Comparison of ENCODE assay signal across 9 cellular contexts in the genomic region with DNA sequence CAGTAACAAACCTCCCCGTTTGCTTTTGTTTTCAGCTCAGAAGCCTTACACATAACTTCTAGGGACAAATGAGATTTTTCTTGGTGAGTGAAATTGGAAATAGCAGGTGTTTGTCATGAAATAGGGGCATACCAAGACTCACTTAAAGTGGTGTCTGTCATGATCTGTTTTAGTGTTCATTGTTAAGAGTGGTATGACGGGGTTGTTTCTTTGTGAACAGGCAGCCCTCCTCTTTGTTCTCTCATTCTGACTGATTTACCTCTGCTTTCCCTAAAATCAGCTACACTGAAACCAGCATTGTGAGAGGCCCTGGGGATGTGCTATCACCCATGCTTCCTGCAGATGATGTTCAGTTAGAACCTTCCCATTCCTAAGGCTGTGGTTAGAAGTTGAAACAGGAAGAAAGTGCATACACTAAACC. TPM values are rescaled to one million over a fixed set of nuclear protein-coding genes. Genes with fewer than 3 reads are reported as not detected.
DNase-seq lines count a peak whose midpoint lies in the region; ATAC-seq and TF ChIP-seq lines count a peak whose summit lies in the region.
"Had no signal": no experiment of that assay in that cellular context is flagged by ENCODE, and none has a peak within 500 bp of the region (broad histone marks: within the 10 kb centered on the region; RNA-seq: fewer than 3 reads in every experiment).

No MANE protein-coding gene starts in this region.

- 0 out of 2 replicates have a peak overlapping the region, but pooled peaks have one; percentile 34 for H2AFZ ChIP-seq in OCI-LY3 (ENCODE audit: low read depth, low read length)

- H3K4me2 ChIP-seq in OCI-LY3 (ENCODE audit: low read length): peak overlapping the region; percentile 64

- H3K9ac ChIP-seq in OCI-LY3 (ENCODE audit: low read length): peak overlapping the region; percentile 27

- H3K9me3 Mint-ChIP-seq in activated CD8-positive, alpha-beta memory T cell treated with anti-CD3 and anti-CD28 coated beads, Interleukin-2, amount 10 ng/mL, durations not matched to agents 7 days and 5 days (ENCODE audit: low read depth): no peaks in the 10 kb centered on the region
- H3K9me3 Mint-ChIP-seq in stimulated activated memory B cell treated with anti-CD40 and anti-IgM and Interleukin-4, amounts not matched to agents 10 μg/mL and 1 μg/mL and 100 μg/mL, for 72 hours: no peaks in the 10 kb centered on the region

- H3K27ac Mint-ChIP-seq in activated CD8-positive, alpha-beta memory T cell treated with anti-CD3 and anti-CD28 coated beads, Interleukin-2, amount 10 ng/mL, durations not matched to agents 7 days and 5 days: peak overlapping the region; percentile 4
- H3K27ac Mint-ChIP-seq in stimulated activated memory B cell treated with anti-CD40 and anti-IgM and Interleukin-4, amounts not matched to agents 10 μg/mL and 1 μg/mL and 100 μg/mL, for 72 hours: peak overlapping the region; percentile 69

- H3K4me3 ChIP-seq in OCI-LY3 (ENCODE audit: low read length) (peak overlapping the region; percentile 49), testis (no peak overlapping the region)

- no peak overlapping the region for H3K4me3 Mint-ChIP-seq in activated CD8-positive, alpha-beta memory T cell treated with anti-CD3 and anti-CD28 coated beads, Interleukin-2, amount 10 ng/mL, durations not matched to agents 7 days and 5 days
- peak overlapping the region; percentile 6 for H3K4me3 Mint-ChIP-seq in stimulated activated memory B cell treated with anti-CD40 and anti-IgM and Interleukin-4, amounts not matched to agents 10 μg/mL and 1 μg/mL and 100 μg/mL, for 72 hours

- no peak for DNase-seq in activated CD8-positive, alpha-beta memory T cell treated with anti-CD3 and anti-CD28 coated beads, Interleukin-2, amount 10 ng/mL, durations not matched to agents 7 days and 5 days
- no peak for DNase-seq in activated CD8-positive, alpha-beta memory T cell treated with anti-CD3 and anti-CD28 coated beads, Interleukin-2, amount 50 U/mL, for 48 hours
- DNase-seq in testis (no peak), islet precursor cell (no peak), kidney glomerular epithelial cell (lab: John Stamatoyannopoulos, UW) (no peak)

- WGBS in testis, 2 donors: 70 to 80% methylated on average over 2 of the region's 2 CpGs

- peaks cover 6% of the 10 kb centered on the region; the same call in 1 of the 2 replicates for H4K20me1 ChIP-seq in OCI-LY3 (ENCODE audit: insufficient read depth, low read length)

- H3K27me3 Mint-ChIP-seq in activated CD8-positive, alpha-beta memory T cell treated with anti-CD3 and anti-CD28 coated beads, Interleukin-2, amount 10 ng/mL, durations not matched to agents 7 days and 5 days: peaks cover 12% of the 10 kb centered on the region
- H3K27me3 Mint-ChIP-seq in stimulated activated memory B cell treated with anti-CD40 and anti-IgM and Interleukin-4, amounts not matched to agents 10 μg/mL and 1 μg/mL and 100 μg/mL, for 72 hours: no peaks in the 10 kb centered on the region

- peaks cover 23% of the 10 kb centered on the region for H3K27me3 ChIP-seq in OCI-LY3 (ENCODE audit: low read depth, low read length)
- no peaks in the 10 kb centered on the region for H3K27me3 ChIP-seq in testis

- no peak for ATAC-seq in activated CD8-positive, alpha-beta memory T cell treated with anti-CD3 and anti-CD28 coated beads, Interleukin-2, amount 10 ng/mL, durations not matched to agents 7 days and 5 days
- peak; percentile 51 for ATAC-seq in HG02885 (IDR thresholded peaks at IDR 0.05; ENCODE audit: poor library complexity, unreplicated experiment)
- ATAC-seq in stimulated activated memory B cell treated with anti-CD40 and anti-IgM and Interleukin-4, amounts not matched to agents 10 μg/mL and 1 μg/mL and 100 μg/mL, for 72 hours: peak; percentile 53

- TF ChIP-seq CTCF in OCI-LY3 (IDR thresholded peaks at IDR 0.05; ENCODE audit: low read depth, low read length) (no peak), testis (IDR thresholded peaks at IDR 0.05) (no peak)

- CTCF ChIA-PET in activated CD8-positive, alpha-beta memory T cell treated with anti-CD3 and anti-CD28 coated beads, Interleukin-2, amount 10 ng/mL, durations not matched to agents 7 days and 5 days (lab: Charles Lee): interaction anchor here (0.9 to 1.7 kb wide), 5 partner anchors 141 to 320 kb away, joined by 3 to 4 read pairs (median 3); a partner anchor contains a TSS

- H3K9me3 ChIP-seq in OCI-LY3 (ENCODE audit: insufficient read depth, low read length) (no peaks in the 10 kb centered on the region), testis (no peaks in the 10 kb centered on the region)

- intact Hi-C loops in testis (cut with DNase I; ENCODE audit: low total_unique reads): no loop called here

- peaks cover 40% of the 10 kb centered on the region for H3K4me1 Mint-ChIP-seq in activated CD8-positive, alpha-beta memory T cell treated with anti-CD3 and anti-CD28 coated beads, Interleukin-2, amount 10 ng/mL, durations not matched to agents 7 days and 5 days
- H3K4me1 Mint-ChIP-seq in stimulated activated memory B cell treated with anti-CD40 and anti-IgM and Interleukin-4, amounts not matched to agents 10 μg/mL and 1 μg/mL and 100 μg/mL, for 72 hours: peaks cover 44% of the 10 kb centered on the region

- peak overlapping the region; percentile 21 for H3K27ac ChIP-seq in OCI-LY3 (ENCODE audit: low read length)
- H3K27ac ChIP-seq in testis: no peak overlapping the region

- no peaks in the 10 kb centered on the region for H3K36me3 ChIP-seq in OCI-LY3 (replicated peaks; ENCODE audit: low read depth, low read length)
- no peaks in the 10 kb centered on the region for H3K36me3 ChIP-seq in testis (ENCODE audit: low read depth, missing control alignments)

- TF ChIP-seq POLR2A in testis (IDR thresholded peaks at IDR 0.05): no peak

- H3K36me3 Mint-ChIP-seq in activated CD8-positive, alpha-beta memory T cell treated with anti-CD3 and anti-CD28 coated beads, Interleukin-2, amount 10 ng/mL, durations not matched to agents 7 days and 5 days: peaks cover 1% of the 10 kb centered on the region
- H3K36me3 Mint-ChIP-seq in stimulated activated memory B cell treated with anti-CD40 and anti-IgM and Interleukin-4, amounts not matched to agents 10 μg/mL and 1 μg/mL and 100 μg/mL, for 72 hours: no peaks in the 10 kb centered on the region
- H3K36me3 Mint-ChIP-seq: CD14-positive monocyte had no signal

- H3K4me1 ChIP-seq in OCI-LY3 (ENCODE audit: low read length) (peaks cover 53% of the 10 kb centered on the region), testis (peaks cover 6% of the 10 kb centered on the region)

- peaks cover 20% of the 10 kb centered on the region for H3K79me2 ChIP-seq in OCI-LY3 (ENCODE audit: low read length)

RNA-seq across cellular contexts. Expression of a gene that starts 2.5 kb away (rescaled TPM):
- total RNA-seq in activated CD8-positive, alpha-beta memory T cell treated with anti-CD3 and anti-CD28 coated beads, Interleukin-2, amount 10 ng/mL, durations not matched to agents 7 days and 5 days: 1 to 10 TPM; 2.6 to 4.8 TPM
- total RNA-seq in testis: 10 to 100 TPM; 16.2 to 20.3 TPM
- polyA plus RNA-seq in testis (ENCODE audit: insufficient read depth, low read depth, low replicate concordance): 53.8 TPM
